In genomic region chr7:135128931-135129330, GRCh38 we compare ENCODE assay signal across 20 cellular contexts. TPM values are rescaled to one million over a fixed set of nuclear protein-coding genes. Genes with fewer than 3 reads are reported as not detected.
DNase-seq lines count a peak whose midpoint lies in the region; ATAC-seq, FAIRE-seq and TF ChIP-seq lines count a peak whose summit lies in the region.
"Had no signal": no experiment of that assay in that cellular context is flagged by ENCODE, and none has a peak within 500 bp of the region (broad histone marks: within the 10 kb centered on the region; RNA-seq: fewer than 3 reads in every experiment).

No MANE protein-coding gene starts in this region.

- no peak overlapping the region for H2BK12ac ChIP-seq in neuronal stem cell (ENCODE audit: low read length)

- H3K4me1 ChIP-seq in HepG2 (ENCODE audit: insufficient read depth, low read length) (0 out of 2 replicates have a peak, but pooled peaks cover 6% of the 10 kb centered on the region), right lobe of liver (no peaks in the 10 kb centered on the region), neuronal stem cell (ENCODE audit: control insufficient read depth in 2 of 2, insufficient read depth in 1 of 2, low read depth in 1 of 2, low read length in 2 of 2) (no peaks in the 10 kb centered on the region)

- no peak for TF ChIP-seq RAD21 in HepG2 (CRISPR knock-in tag; IDR thresholded peaks at IDR 0.05)

- TF ChIP-seq CTCF in HepG2 (CRISPR knock-in tag; IDR thresholded peaks at IDR 0.05) (no peak), right lobe of liver (IDR thresholded peaks at IDR 0.05) (no peak), VCaP (conservative IDR thresholded peaks at IDR 0.05) (no peak)

- H3K27me3 ChIP-seq in HepG2 (ENCODE audit: control insufficient read depth in 1 of 2, insufficient read depth in 2 of 2, low read length in 2 of 2) (no peaks in the 10 kb centered on the region), right lobe of liver (no peaks in the 10 kb centered on the region), neuronal stem cell (ENCODE audit: control insufficient read depth in 3 of 3, insufficient read depth in 3 of 3, low read depth in 1 of 3, low read length in 3 of 3) (no peaks in the 10 kb centered on the region)

- BruUV-seq in HepG2 (replicated peaks; lab: Mats Ljungman, UMichigan): no TSS peak

- no peaks in the 10 kb centered on the region for H3K79me1 ChIP-seq in neuronal stem cell (ENCODE audit: low read depth, low read length)

- H3K14ac ChIP-seq in neuronal stem cell (ENCODE audit: low read length): peak overlapping the region; percentile 71

- no peak overlapping the region for H3K27ac ChIP-seq in HepG2 (ENCODE audit: extremely low read length, insufficient read depth, low read length)
- H3K27ac ChIP-seq in right lobe of liver: no peak overlapping the region
- peak overlapping the region; percentile 39 for H3K27ac ChIP-seq in VCaP
- no peak overlapping the region for H3K27ac ChIP-seq in neuronal stem cell (replicated peaks; ENCODE audit: low read length)
- H3K27ac ChIP-seq: 22Rv1, GM23248 had no signal

- CTCF ChIA-PET in HepG2 (lab: Yijun Ruan, JAX; ENCODE audit: low intra/inter-chr PET ratio, low total read pairs): no interaction called here

- H2AK5ac ChIP-seq in neuronal stem cell (ENCODE audit: low read depth, low read length): no peak overlapping the region

- H3K79me2 ChIP-seq in HepG2 (ENCODE audit: insufficient read depth, low read length): no peaks in the 10 kb centered on the region

- H3K4ac ChIP-seq in neuronal stem cell (ENCODE audit: low read length): no peak overlapping the region

- POLR2A ChIA-PET in HepG2 (lab: Yijun Ruan, JAX): no interaction called here

- DNase-seq in HepG2 (ENCODE audit: low spot score) (no peak), right lobe of liver (no peak), neuronal stem cell (ENCODE audit: low spot score) (no peak)
- DNase-seq in activated CD4-positive, CD25-positive, alpha-beta regulatory T cell treated with anti-CD3 and anti-CD28 coated beads, Interleukin-2, amount 50 U/mL, for 72 hours: no peak
- DNase-seq: ACHN; C1 segment of cervical spinal cord; Calu3; CD4-positive, alpha-beta memory T cell; COR-L47; DMS79 treated with DMSO at 0.1 percent for 48 hours; GF-D8; GM23248; H7; HCEC 1CT had no signal

- H4K20me1 ChIP-seq in HepG2 (ENCODE audit: insufficient read depth, low read length): no peaks in the 10 kb centered on the region

- in situ Hi-C loops in HepG2 (cut with HindIII; ENCODE audit: extremely low pct_ligation_motif_present, low pct_unique_long_range_greater_than_20kb): no loop called here

- no peak overlapping the region for H2BK5ac ChIP-seq in neuronal stem cell (ENCODE audit: low read length)

- TF ChIP-seq EP300 in HepG2 (IDR thresholded peaks at IDR 0.05; ENCODE audit: low read depth in 2 of 2, low read length in 2 of 2) (no peak), HepG2 (CRISPR knock-in tag; IDR thresholded peaks at IDR 0.05; ENCODE audit: borderline replicate concordance) (no peak)

- peak; percentile 63 for ATAC-seq in HepG2
- ATAC-seq in right lobe of liver: no peak
- no peak for ATAC-seq in GM19395 (IDR thresholded peaks at IDR 0.05; ENCODE audit: unreplicated experiment)

- H3K4me2 ChIP-seq in HepG2 (ENCODE audit: low read depth, low read length) (no peak overlapping the region), neuronal stem cell (ENCODE audit: insufficient read depth, low read length, poor library complexity, severe bottlenecking) (no peak overlapping the region)

- no peak for FAIRE-seq in HepG2 (lab: Jason Lieb, UNC)
- FAIRE-seq: A204.1, H1 had no signal

- TF ChIP-seq POLR2A in HepG2 (IDR thresholded peaks at IDR 0.05; ENCODE audit: insufficient read depth in 1 of 2, low read depth in 2 of 2, low read length in 2 of 2): no peak
- TF ChIP-seq POLR2A in right lobe of liver (IDR thresholded peaks at IDR 0.05): no peak

- H3K9me3 ChIP-seq in HepG2 (ENCODE audit: low read length) (peaks cover 11% of the 10 kb centered on the region; the same call in 1 of the 2 replicates), right lobe of liver (no peaks in the 10 kb centered on the region), neuronal stem cell (replicated peaks in 1 of 2; ENCODE audit: control insufficient read depth in 2 of 2, insufficient read depth in 1 of 2, low read depth in 1 of 2, low read length in 2 of 2) (no peaks in the 10 kb centered on the region)

- H2AFZ ChIP-seq in HepG2 (ENCODE audit: low read length) (no peak overlapping the region), neuronal stem cell (ENCODE audit: low read length) (no peak overlapping the region)
- H2AFZ ChIP-seq: GM23248 had no signal

- H4K91ac ChIP-seq in neuronal stem cell (ENCODE audit: low read depth, low read length, poor library complexity): no peak overlapping the region

- no peak overlapping the region for H2BK120ac ChIP-seq in neuronal stem cell (ENCODE audit: low read depth, low read length)

- no peak overlapping the region for H3K18ac ChIP-seq in neuronal stem cell (ENCODE audit: low read length)

- no peak overlapping the region for H3K23ac ChIP-seq in neuronal stem cell (ENCODE audit: low read depth, low read length, poor library complexity)

- no CpG with 5 or more reads among the region's 1 CpG for WGBS in HepG2 (ENCODE audit: low lambda C conversion rate)
- WGBS in right lobe of liver (ENCODE audit: insufficient coverage, low coverage, low lambda C conversion rate, missing lambda C conversion rate): 80% methylated on average over 1 of the region's 1 CpG
- WGBS in neuronal stem cell (ENCODE audit: extremely low coverage in 2 of 2, insufficient read length in 2 of 2, insufficient replicate concordance in 1 of 2), 2 donors: no CpG with 5 or more reads among the region's 1 CpG

- intact Hi-C loops in HepG2 (cut with micrococcal nuclease; ENCODE audit: unreplicated experiment): no loop called here
- intact Hi-C loops in right lobe of liver (cut with DNase I): no loop called here

- no peaks in the 10 kb centered on the region for H3K36me3 ChIP-seq in HepG2 (replicated peaks in 1 of 2; ENCODE audit: control insufficient read depth in 1 of 2, insufficient read depth in 2 of 2, low read length in 2 of 2)
- H3K36me3 ChIP-seq in right lobe of liver: no peaks in the 10 kb centered on the region
- H3K36me3 ChIP-seq in neuronal stem cell (replicated peaks in 1 of 2; ENCODE audit: control insufficient read depth in 2 of 2, insufficient read depth in 2 of 2, low read length in 2 of 2): no peaks in the 10 kb centered on the region

- no peak overlapping the region for H3K9ac ChIP-seq in HepG2 (ENCODE audit: insufficient read depth, low read depth, low read length)
- H3K9ac ChIP-seq in neuronal stem cell (ENCODE audit: low read depth, low read length, poor library complexity): no peak overlapping the region
- H3K9ac ChIP-seq: GM23248 had no signal

- H4K8ac ChIP-seq in neuronal stem cell (ENCODE audit: low read depth, low read length): no peak overlapping the region

- H3K4me3 ChIP-seq in HepG2 (replicated peaks in 1 of 3; ENCODE audit: insufficient read depth in 1 of 3, low read depth in 2 of 3, low read length in 3 of 3): no peak overlapping the region
- H3K4me3 ChIP-seq in right lobe of liver: no peak overlapping the region
- no peak overlapping the region for H3K4me3 ChIP-seq in neuronal stem cell (ENCODE audit: low read length in 2 of 2)
- H3K4me3 ChIP-seq: GM23248 had no signal

- no peak overlapping the region for H2BK15ac ChIP-seq in neuronal stem cell (ENCODE audit: low read length)

RNA-seq across cellular contexts. Expression of gene TMEM140, which starts 18.9 kb away (rescaled TPM):
- total RNA-seq in HepG2 (2016; rRNA removed; fragmentation: Illumina TruSeq; extraction: Trizol) (5.6 and 9.2 TPM in 2 replicates), right lobe of liver (10 to 100 TPM; 31.2 to 58.9 (median 37.4) TPM)
- total RNA-seq in HepG2 (2016; cell fraction: cytosol; rRNA removed; fragmentation: Illumina TruSeq; extraction: Trizol; ENCODE audit: low read depth): 1.1 and 1.5 TPM in 2 replicates
- 6.3 and 8.9 TPM in 2 replicates for total RNA-seq in HepG2 (2016; cell fraction: insoluble cytoplasmic fraction; rRNA removed; fragmentation: Illumina TruSeq; extraction: Trizol)
- 2.6 and 3.2 TPM in 2 replicates for total RNA-seq in HepG2 (2016; cell fraction: membrane; rRNA removed; fragmentation: Illumina TruSeq; extraction: Trizol)
- total RNA-seq in HepG2 (2016; cell fraction: nucleus; rRNA removed; fragmentation: Illumina TruSeq; extraction: Trizol): 7.9 and 10.4 TPM in 2 replicates
- 21.7 and 35.7 TPM in 2 replicates for polyA plus RNA-seq in HepG2 (2011; rRNA removed)
- 24.2 and 35.4 TPM in 2 replicates for polyA plus RNA-seq in HepG2 (2011; cell fraction: cytosol; rRNA removed)
- 17.7 and 30.5 TPM in 2 replicates for polyA plus RNA-seq in HepG2 (2011; cell fraction: nucleus; rRNA removed)
- 45.3 and 74.1 TPM in 2 replicates for polyA plus RNA-seq in HepG2 (2012)
- 1.1 TPM in 2 replicates for polyA plus RNA-seq in HepG2 (2016; cell fraction: cytosol; fragmentation: Illumina TruSeq; extraction: Trizol; ENCODE audit: low read depth)
- 5.3 and 6.1 TPM in 2 replicates for polyA plus RNA-seq in HepG2 (2016; cell fraction: insoluble cytoplasmic fraction; fragmentation: Illumina TruSeq; extraction: Trizol; ENCODE audit: low read depth)
- polyA plus RNA-seq in HepG2 (2016; cell fraction: membrane; fragmentation: Illumina TruSeq; extraction: Trizol; ENCODE audit: low read depth): 2.1 and 2.2 TPM in 2 replicates
- polyA plus RNA-seq in HepG2 (2016; cell fraction: nucleus; fragmentation: Illumina TruSeq; extraction: Trizol; ENCODE audit: insufficient read depth, low read depth): 7.8 and 11.6 TPM in 2 replicates
- polyA minus RNA-seq in HepG2 (2011; rRNA and poly(A)+ RNA removed; ENCODE audit: low replicate concordance): 0.26 and 39.0 TPM in 2 replicates
- 15.9 and 32.1 TPM in 2 replicates for polyA minus RNA-seq in HepG2 (2011; cell fraction: cytosol; rRNA and poly(A)+ RNA removed)
- 41.2 and 55.0 TPM in 2 replicates for polyA minus RNA-seq in HepG2 (2011; cell fraction: nucleus; rRNA and poly(A)+ RNA removed)
- polyA plus RNA-seq in neuronal stem cell (2013, experiment 1 of 2): not detected
- polyA plus RNA-seq in neuronal stem cell (2013, experiment 2 of 2): not detected
- total RNA-seq: G401, H1, H7 had no signal
- polyA plus RNA-seq: H1 had no signal

RNA-seq across cellular contexts. Expression of gene CYREN, which starts 41.6 kb away (rescaled TPM):
- 60.7 and 68.6 TPM in 2 replicates for total RNA-seq in HepG2 (2016; rRNA removed; fragmentation: Illumina TruSeq; extraction: Trizol)
- 24.2 and 27.7 TPM in 2 replicates for total RNA-seq in HepG2 (2016; cell fraction: cytosol; rRNA removed; fragmentation: Illumina TruSeq; extraction: Trizol; ENCODE audit: low read depth)
- total RNA-seq in HepG2 (2016; cell fraction: insoluble cytoplasmic fraction; rRNA removed; fragmentation: Illumina TruSeq; extraction: Trizol): 58.8 and 66.8 TPM in 2 replicates
- 48.2 and 58.3 TPM in 2 replicates for total RNA-seq in HepG2 (2016; cell fraction: membrane; rRNA removed; fragmentation: Illumina TruSeq; extraction: Trizol)
- 42.2 and 46.2 TPM in 2 replicates for total RNA-seq in HepG2 (2016; cell fraction: nucleus; rRNA removed; fragmentation: Illumina TruSeq; extraction: Trizol)
- 19.3 and 20.7 TPM in 2 replicates for polyA plus RNA-seq in HepG2 (2011; rRNA removed)
- 19.8 and 20.9 TPM in 2 replicates for polyA plus RNA-seq in HepG2 (2011; cell fraction: cytosol; rRNA removed)
- polyA plus RNA-seq in HepG2 (2011; cell fraction: nucleus; rRNA removed): 15.6 and 18.8 TPM in 2 replicates
- polyA plus RNA-seq in HepG2 (2012): 44.5 and 69.6 TPM in 2 replicates
- 13.5 and 22.0 TPM in 2 replicates for polyA plus RNA-seq in HepG2 (2016; cell fraction: cytosol; fragmentation: Illumina TruSeq; extraction: Trizol; ENCODE audit: low read depth)
- polyA plus RNA-seq in HepG2 (2016; cell fraction: insoluble cytoplasmic fraction; fragmentation: Illumina TruSeq; extraction: Trizol; ENCODE audit: low read depth): 62.6 and 67.4 TPM in 2 replicates
- 31.2 and 44.6 TPM in 2 replicates for polyA plus RNA-seq in HepG2 (2016; cell fraction: membrane; fragmentation: Illumina TruSeq; extraction: Trizol; ENCODE audit: low read depth)
- polyA plus RNA-seq in HepG2 (2016; cell fraction: nucleus; fragmentation: Illumina TruSeq; extraction: Trizol; ENCODE audit: insufficient read depth, low read depth): 46.9 and 49.8 TPM in 2 replicates
- 24.4 and 62.5 TPM in 2 replicates for polyA minus RNA-seq in HepG2 (2011; rRNA and poly(A)+ RNA removed; ENCODE audit: low replicate concordance)
- polyA minus RNA-seq in HepG2 (2011; cell fraction: cytosol; rRNA and poly(A)+ RNA removed): 8.6 and 12.1 TPM in 2 replicates
- 20.6 and 24.7 TPM in 2 replicates for polyA minus RNA-seq in HepG2 (2011; cell fraction: nucleus; rRNA and poly(A)+ RNA removed)
- 10 to 100 TPM; 11.5 to 17.1 (median 15.0) TPM for total RNA-seq in right lobe of liver
- polyA plus RNA-seq in neuronal stem cell (2013, experiment 1 of 2): 21.9 TPM
- 21.4 TPM for polyA plus RNA-seq in neuronal stem cell (2013, experiment 2 of 2)
